In the genomic region with DNA sequence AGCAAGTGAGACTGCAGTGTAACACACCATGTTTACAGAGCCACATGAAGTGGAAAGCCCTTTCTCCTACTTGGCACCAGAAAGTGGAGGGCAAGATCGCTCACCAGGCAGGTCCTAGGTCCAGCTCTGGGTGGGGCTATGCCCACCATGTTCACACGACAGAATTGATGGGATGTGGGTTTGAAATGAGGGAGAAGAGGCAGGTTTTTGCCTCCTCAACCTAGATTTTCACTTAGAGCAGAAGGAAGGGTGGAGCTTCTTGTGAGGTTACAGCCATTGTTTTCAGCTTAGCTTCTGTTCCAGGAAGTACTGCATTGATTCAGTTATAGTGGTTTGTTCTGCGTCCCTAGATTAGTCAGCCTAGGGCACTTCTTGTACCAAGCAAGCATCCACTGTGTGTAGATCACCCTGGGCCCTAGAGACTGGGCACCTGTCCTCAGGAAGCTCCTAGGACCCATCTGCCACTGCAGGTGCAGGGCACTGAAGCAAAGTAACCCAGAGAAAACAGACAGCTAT, we compare ENCODE assay signal across 8 cellular contexts. TPM values are rescaled to one million over a fixed set of nuclear protein-coding genes. Genes with fewer than 3 reads are reported as not detected.
DNase-seq lines count a peak whose midpoint lies in the region; ATAC-seq and TF ChIP-seq lines count a peak whose summit lies in the region.

No MANE protein-coding gene starts in this region.

- peaks cover 63% of the 10 kb centered on the region for H3K36me3 Mint-ChIP-seq in activated CD4-positive, alpha-beta T cell treated with anti-CD3 and anti-CD28 coated beads, Interleukin-2, amount 10 ng/mL, durations not matched to agents 7 days and 5 days (ENCODE audit: low read depth)

- H3K4me1 Mint-ChIP-seq in activated CD4-positive, alpha-beta T cell treated with anti-CD3 and anti-CD28 coated beads, Interleukin-2, amount 10 ng/mL, durations not matched to agents 7 days and 5 days, result peaks cover 57% of the 10 kb centered on the region

- H3K4me1 ChIP-seq in testis, result no peaks in the 10 kb centered on the region

- CTCF ChIA-PET in activated CD4-positive, alpha-beta T cell treated with anti-CD3 and anti-CD28 coated beads, Interleukin-2, amount 10 ng/mL, durations not matched to agents 7 days and 5 days (lab: Charles Lee), result interaction anchor here (0.6 to 2.2 kb wide), 6 partner anchors 10 to 467 kb away, joined by 3 to 8 read pairs (median 3); no protein-coding TSS in a partner anchor

- TF ChIP-seq POLR2A in testis (IDR thresholded peaks at IDR 0.05), result no peak

- H3K36me3 ChIP-seq in testis (ENCODE audit: low read depth, missing control alignments), result no peaks in the 10 kb centered on the region

- H3K27ac ChIP-seq in testis, result no peak overlapping the region

- POLR2A ChIA-PET in activated CD4-positive, alpha-beta T cell treated with anti-CD3 and anti-CD28 coated beads, Interleukin-2, amount 10 ng/mL, durations not matched to agents 7 days and 5 days (lab: Charles Lee), result interaction anchor here (0.6 to 2.3 kb wide), 5 partner anchors 88 to 344 kb away, joined by 3 to 16 read pairs (median 3); no protein-coding TSS in a partner anchor

- no peak overlapping the region for H3K4me3 ChIP-seq in testis

- intact Hi-C loops in testis (cut with DNase I; ENCODE audit: low total_unique reads), result no loop called here

- no peaks in the 10 kb centered on the region for H3K9me3 ChIP-seq in testis

- H3K27ac Mint-ChIP-seq in activated CD4-positive, alpha-beta T cell treated with anti-CD3 and anti-CD28 coated beads, Interleukin-2, amount 10 ng/mL, durations not matched to agents 7 days and 5 days, result peak overlapping the region; percentile 98

- no peaks in the 10 kb centered on the region for H3K27me3 Mint-ChIP-seq in activated CD4-positive, alpha-beta T cell treated with anti-CD3 and anti-CD28 coated beads, Interleukin-2, amount 10 ng/mL, durations not matched to agents 7 days and 5 days

- H3K27me3 ChIP-seq in testis, result no peaks in the 10 kb centered on the region

- peak overlapping the region; percentile 94 for H3K4me3 Mint-ChIP-seq in activated CD4-positive, alpha-beta T cell treated with anti-CD3 and anti-CD28 coated beads, Interleukin-2, amount 10 ng/mL, durations not matched to agents 7 days and 5 days

- peak; percentile 25 for DNase-seq in stimulated activated CD4-positive, alpha-beta T cell treated with anti-CD3 and anti-CD28 coated beads, Interleukin-12 subunit alpha, Interleukin-12 subunit beta, amount 100 ng/mL, for 4 hours
- DNase-seq in stimulated activated CD4-positive, alpha-beta T cell treated with anti-CD3 and anti-CD28 coated beads, Interleukin-2, amount 100 ng/mL, for 48 hours, result no peak
- peak; percentile 71 for DNase-seq in activated CD4-positive, alpha-beta T cell treated with anti-CD3 and anti-CD28 coated beads, Interleukin-2, amount 10 ng/mL, durations not matched to agents 7 days and 5 days
- DNase-seq in kidney tubule cell (ENCODE audit: low spot score) (peak; percentile 6), testis (no peak), iPS-NIHi11 (ENCODE audit: low spot score) (no peak), cortex of kidney (lab: John Stamatoyannopoulos, UW) (no peak)

- no peak for TF ChIP-seq CTCF in testis (IDR thresholded peaks at IDR 0.05)

- ATAC-seq in HG03439 (IDR thresholded peaks at IDR 0.05; ENCODE audit: unreplicated experiment), result peak; percentile 41

- WGBS in testis, 2 donors, result 75 to 79% methylated on average over 3 of the region's 3 CpGs

- peaks cover 3% of the 10 kb centered on the region for H3K9me3 Mint-ChIP-seq in activated CD4-positive, alpha-beta T cell treated with anti-CD3 and anti-CD28 coated beads, Interleukin-2, amount 10 ng/mL, durations not matched to agents 7 days and 5 days

RNA-seq across cellular contexts. Expression of gene CD53, which starts 2.3 kb away (rescaled TPM):
- total RNA-seq in activated CD4-positive, alpha-beta T cell treated with anti-CD3 and anti-CD28 coated beads, Interleukin-2, amount 10 ng/mL, durations not matched to agents 7 days and 5 days, result 100 to 1,000 TPM; 530 to 557 TPM
- total RNA-seq in testis, result 1 to 10 TPM; 2.0 to 9.5 TPM
- 22.4 TPM for polyA plus RNA-seq in testis (ENCODE audit: insufficient read depth, low read depth, low replicate concordance)

Comparison
In these comparisons a context has a peak if more than half of its experiments do, and no peak if none do; other contexts are left out.
1. DNase-seq: peak in stimulated activated CD4-positive, alpha-beta T cell treated with anti-CD3 and anti-CD28 coated beads, Interleukin-12 subunit alpha, Interleukin-12 subunit beta, amount 100 ng/mL, for 4 hours (single experiment), activated CD4-positive, alpha-beta T cell treated with anti-CD3 and anti-CD28 coated beads, Interleukin-2, amount 10 ng/mL, durations not matched to agents 7 days and 5 days (single experiment) and kidney tubule cell (single experiment); none in stimulated activated CD4-positive, alpha-beta T cell treated with anti-CD3 and anti-CD28 coated beads, Interleukin-2, amount 100 ng/mL, for 48 hours (0 of 2), testis (single experiment), iPS-NIHi11 (single experiment) and cortex of kidney (single experiment).
2. RNA of gene CD53, which starts 2.3 kb away (total RNA-seq): 530 to 557 TPM in activated CD4-positive, alpha-beta T cell treated with anti-CD3 and anti-CD28 coated beads, Interleukin-2, amount 10 ng/mL, durations not matched to agents 7 days and 5 days; 2.0 to 9.5 TPM in testis; every median in the first group is over 10 times any median in the second.